ENCODE assay signal across 12 cellular contexts in genomic region chr12:3744216-3744883, GRCh38. TPM values are rescaled to one million over a fixed set of nuclear protein-coding genes. Genes with fewer than 3 reads are reported as not detected.
DNase-seq lines count a peak whose midpoint lies in the region; ATAC-seq and TF ChIP-seq lines count a peak whose summit lies in the region.
"Had no signal": no experiment of that assay in that cellular context is flagged by ENCODE, and none has a peak within 500 bp of the region (broad histone marks: within the 10 kb centered on the region; RNA-seq: fewer than 3 reads in every experiment).

No MANE protein-coding gene starts in this region.

- H2BK20ac ChIP-seq in H9 (ENCODE audit: low read depth, low read length, poor library complexity, severe bottlenecking) = no peak overlapping the region

- no peak overlapping the region for H3K14ac ChIP-seq in H9 (ENCODE audit: insufficient read depth, low read length)

- DNase-seq in H9 = peak; percentile 14
- DNase-seq in activated CD4-positive, alpha-beta memory T cell treated with anti-CD3 and anti-CD28 coated beads, Interleukin-2, amount 10 ng/mL, durations not matched to agents 7 days and 5 days = no peak
- no peak for DNase-seq in heart left ventricle
- DNase-seq in posterior cingulate gyrus = no peak
- DNase-seq in ureter (ENCODE audit: low spot score) = no peak
- DNase-seq in inferior parietal cortex (ENCODE audit: extremely low spot score) = no peak
- DNase-seq: activated CD4-positive, alpha-beta T cell treated with anti-CD3 and anti-CD28 coated beads, Interleukin-2, amount 50 U/mL, for 4 hours; NCI-H1092; stimulated activated CD4-positive, alpha-beta T cell treated with anti-CD3 and anti-CD28 coated beads, Interleukin-4, amount 100 ng/mL, for 4 hours; stimulated activated naive CD4-positive, alpha-beta T cell had no signal

- H3K27ac ChIP-seq in BLaER1 treated with 17β-estradiol and CSF1 and Interleukin-3, amounts not matched to agents 10 nM and 100 nM = peak overlapping the region in 6 of 11 experiments; percentile 5 to 55 (median 18); a peak in 6 of 22 replicates
- H3K27ac ChIP-seq in H9 (ENCODE audit: insufficient read length, low read depth, low read length) = no peak overlapping the region
- peak overlapping the region in 10 of 12 donors; percentile 31 to 79 (median 58) for H3K27ac ChIP-seq in heart left ventricle

- H3K9ac ChIP-seq in BLaER1 treated with 17β-estradiol and CSF1 and Interleukin-3, amounts not matched to agents 10 nM and 100 nM = no peak overlapping the region; a peak in 1 of 22 replicates
- H3K9ac ChIP-seq in H9 (ENCODE audit: extremely low read depth, insufficient read length, low read length) = no peak overlapping the region

- no peak overlapping the region for H3K18ac ChIP-seq in H9 (ENCODE audit: insufficient read length, low read depth, low read length)

- H2AFZ ChIP-seq in H9 (ENCODE audit: low read length) = no peak overlapping the region

- H3K79me2 ChIP-seq in H9 (ENCODE audit: insufficient read depth, low read length) = no peaks in the 10 kb centered on the region

- H2BK15ac ChIP-seq in H9 (ENCODE audit: low read depth, low read length) = no peak overlapping the region

- no peak overlapping the region for H4K8ac ChIP-seq in H9 (replicated peaks; ENCODE audit: insufficient read length, low read depth, low read length)

- peaks cover 7% of the 10 kb centered on the region for H3K27me3 Mint-ChIP-seq in H9 (ENCODE audit: low read depth)
- no peaks in the 10 kb centered on the region for H3K27me3 Mint-ChIP-seq in activated CD4-positive, alpha-beta memory T cell treated with anti-CD3 and anti-CD28 coated beads, Interleukin-2, amount 10 ng/mL, durations not matched to agents 7 days and 5 days

- no peak overlapping the region for H4K91ac ChIP-seq in H9 (ENCODE audit: insufficient read length, low read depth, low read length)

- H3K79me1 ChIP-seq in H9 (ENCODE audit: insufficient read depth, low read depth, low read length, poor library complexity, severe bottlenecking) = no peaks in the 10 kb centered on the region

- H3K36me3 Mint-ChIP-seq in H9 (ENCODE audit: insufficient read depth in 1 of 3, low read depth in 3 of 3) = peaks cover 0 to 3% (median 0%) of the 10 kb centered on the region in 3 experiments; a peak in 3 of 7 replicates
- H3K36me3 Mint-ChIP-seq in activated CD4-positive, alpha-beta memory T cell treated with anti-CD3 and anti-CD28 coated beads, Interleukin-2, amount 10 ng/mL, durations not matched to agents 7 days and 5 days (ENCODE audit: low read depth) = peaks cover 56% of the 10 kb centered on the region

- H4K5ac ChIP-seq in H9 (ENCODE audit: insufficient read length, low read depth, low read length) = no peak overlapping the region

- ATAC-seq in heart left ventricle (peak in 2 of 4 donors; percentile 8 to 27), GM21825 (IDR thresholded peaks at IDR 0.05; ENCODE audit: unreplicated experiment) (no peak)

- no peak overlapping the region for H3K4ac ChIP-seq in H9 (ENCODE audit: low read depth, low read length)

- peaks cover 0 to 94% (median 66%) of the 10 kb centered on the region in 11 experiments; a peak in 18 of 22 replicates for H4K20me1 ChIP-seq in BLaER1 treated with 17β-estradiol and CSF1 and Interleukin-3, amounts not matched to agents 10 nM and 100 nM
- H4K20me1 ChIP-seq in H9 (ENCODE audit: control insufficient read depth, insufficient read depth, insufficient read length) = no peaks in the 10 kb centered on the region

- WGBS in H9 (ENCODE audit: extremely low coverage, insufficient read length, low lambda C conversion rate) = no CpG with 5 or more reads among the region's 6 CpGs
- WGBS in heart left ventricle, 4 donors = 65 to 71% (median 67%) methylated on average over 6 of the region's 6 CpGs

- H3K4me1 Mint-ChIP-seq in H9 = 0 out of 4 replicates have a peak, but pooled peaks cover 0 to 3% of the 10 kb centered on the region in 2 experiments
- peaks cover 57% of the 10 kb centered on the region for H3K4me1 Mint-ChIP-seq in activated CD4-positive, alpha-beta memory T cell treated with anti-CD3 and anti-CD28 coated beads, Interleukin-2, amount 10 ng/mL, durations not matched to agents 7 days and 5 days

- no peak overlapping the region for H2BK120ac ChIP-seq in H9 (ENCODE audit: low read depth, low read length, poor library complexity, severe bottlenecking)

- H3K27ac Mint-ChIP-seq in H9 = no peak overlapping the region
- H3K27ac Mint-ChIP-seq in activated CD4-positive, alpha-beta memory T cell treated with anti-CD3 and anti-CD28 coated beads, Interleukin-2, amount 10 ng/mL, durations not matched to agents 7 days and 5 days = peak overlapping the region; percentile 70

- H3K4me3 Mint-ChIP-seq in H9 = no peak overlapping the region
- no peak overlapping the region for H3K4me3 Mint-ChIP-seq in activated CD4-positive, alpha-beta memory T cell treated with anti-CD3 and anti-CD28 coated beads, Interleukin-2, amount 10 ng/mL, durations not matched to agents 7 days and 5 days

- no peaks in the 10 kb centered on the region for H3K27me3 ChIP-seq in BLaER1 treated with 17β-estradiol and CSF1 and Interleukin-3, amounts not matched to agents 10 nM and 100 nM
- H3K27me3 ChIP-seq in H9 (ENCODE audit: insufficient read depth, low read length) (no peaks in the 10 kb centered on the region), heart left ventricle (no peaks in the 10 kb centered on the region)

- H3K23me2 ChIP-seq in H9 (ENCODE audit: insufficient read length, low read depth, low read length, poor library complexity, severe bottlenecking) = no peaks in the 10 kb centered on the region

- no peak overlapping the region for H3K4me3 ChIP-seq in BLaER1 treated with 17β-estradiol and CSF1 and Interleukin-3, amounts not matched to agents 10 nM and 100 nM
- no peak overlapping the region for H3K4me3 ChIP-seq in heart left ventricle

- H2BK5ac ChIP-seq in H9 (ENCODE audit: insufficient read length, low read length) = no peak overlapping the region

- H3K36me3 ChIP-seq in BLaER1 treated with 17β-estradiol and CSF1 and Interleukin-3, amounts not matched to agents 10 nM and 100 nM = peaks cover 36 to 100% (median 98%) of the 10 kb centered on the region in 11 experiments
- H3K36me3 ChIP-seq in heart left ventricle = no peaks in the 10 kb centered on the region

- CTCF ChIA-PET in activated CD4-positive, alpha-beta memory T cell treated with anti-CD3 and anti-CD28 coated beads, Interleukin-2, amount 10 ng/mL, durations not matched to agents 7 days and 5 days (lab: Charles Lee) = interaction anchor here (0.8 to 1.3 kb wide), 5 partner anchors 8 to 444 kb away, joined by 3 to 7 read pairs (median 3); partner anchors contain the start of gene CRACR2A

- peaks cover 15 to 27% (median 22%) of the 10 kb centered on the region in 11 experiments for H3K9me3 ChIP-seq in BLaER1 treated with 17β-estradiol and CSF1 and Interleukin-3, amounts not matched to agents 10 nM and 100 nM (replicated peaks in 1 of 11)
- H3K9me3 ChIP-seq in H9 (ENCODE audit: control insufficient read depth, low read depth, low read length) (no peaks in the 10 kb centered on the region), heart left ventricle (no peaks in the 10 kb centered on the region)

- TF ChIP-seq CTCF in H9 (conservative IDR thresholded peaks at IDR 0.05) (no peak), heart left ventricle (IDR thresholded peaks at IDR 0.05) (no peak)

- H3T11ph ChIP-seq in H9 (ENCODE audit: low read length) = no peak overlapping the region

- no peak overlapping the region for H3K23ac ChIP-seq in H9 (ENCODE audit: insufficient read length, low read depth, low read length)

- H3K56ac ChIP-seq in H9 (ENCODE audit: insufficient read length, low read depth, low read length) = no peak overlapping the region

- peaks cover 0 to 2% of the 10 kb centered on the region in 2 experiments; a peak in 1 of 5 replicates for H3K9me3 Mint-ChIP-seq in H9
- peaks cover 3% of the 10 kb centered on the region for H3K9me3 Mint-ChIP-seq in activated CD4-positive, alpha-beta memory T cell treated with anti-CD3 and anti-CD28 coated beads, Interleukin-2, amount 10 ng/mL, durations not matched to agents 7 days and 5 days

- no peak overlapping the region for H2AK5ac ChIP-seq in H9 (ENCODE audit: insufficient read length, low read length)

- TF ChIP-seq POLR2A in heart left ventricle (IDR thresholded peaks at IDR 0.05) = no peak

- POLR2A ChIA-PET in activated CD4-positive, alpha-beta memory T cell treated with anti-CD3 and anti-CD28 coated beads, Interleukin-2, amount 10 ng/mL, durations not matched to agents 7 days and 5 days (lab: Charles Lee) = interaction anchor here (0.6 to 2.2 kb wide), 5 partner anchors 9 to 64 kb away, joined by 3 to 19 read pairs (median 3); partner anchors contain the start of gene CRACR2A

- H3K4me1 ChIP-seq in BLaER1 treated with 17β-estradiol and CSF1 and Interleukin-3, amounts not matched to agents 10 nM and 100 nM = peaks cover 6 to 65% (median 33%) of the 10 kb centered on the region in 10 experiments
- H3K4me1 ChIP-seq in H9 (ENCODE audit: insufficient read depth, low read length) (no peaks in the 10 kb centered on the region), heart left ventricle (peaks cover 0 to 19% (median 10%) of the 10 kb centered on the region in 12 donors)

- intact Hi-C loops in heart left ventricle (cut with DNase I) (loop anchor here in 3 of 10 donors (5.0 to 10.0 kb wide), 3 partner anchors 57 to 62 kb away; no protein-coding TSS in a partner anchor), posterior cingulate gyrus (cut with DNase I) (no loop called here)

- H3K4me2 ChIP-seq in BLaER1 treated with 17β-estradiol and CSF1 and Interleukin-3, amounts not matched to agents 10 nM and 100 nM = peak overlapping the region in 2 of 11 experiments; percentile 20 to 29; a peak in 4 of 22 replicates
- no peak overlapping the region for H3K4me2 ChIP-seq in H9 (ENCODE audit: insufficient read depth, insufficient read length, low read length)

- no peak overlapping the region for H2BK12ac ChIP-seq in H9 (ENCODE audit: insufficient read length, low read depth, low read length)

RNA-seq across cellular contexts. Expression of gene CRACR2A, which starts 8.6 kb away (rescaled TPM):
- total RNA-seq in H9 (2021) (2.0 and 2.1 TPM in 2 replicates), heart left ventricle (10 to 100 TPM in 1 of 9 donors, 1 to 10 TPM in 8; 2.9 to 14.1 (median 6.4) TPM), ureter (27.3 TPM)
- 10 to 100 TPM; 32.4 to 34.3 TPM for total RNA-seq in activated CD4-positive, alpha-beta memory T cell treated with anti-CD3 and anti-CD28 coated beads, Interleukin-2, amount 10 ng/mL, durations not matched to agents 7 days and 5 days
- 1 to 10 TPM; 1.0 to 3.1 TPM for polyA plus RNA-seq in heart left ventricle
